ENCODE assay signal across 2 cellular contexts in genomic region chr6:11036977-11037430, GRCh38.
TF ChIP-seq lines count a peak whose summit lies in the region.

No MANE protein-coding gene starts in this region.

TF ChIP-seq in A549, 52 proteins besides CTCF, POLR2A, EP300 and RAD21:
- TF ChIP-seq ELK1 (IDR thresholded peaks at IDR 0.05; ENCODE audit: low read depth, low read length), result no peak
- TF ChIP-seq PBX3 (IDR thresholded peaks at IDR 0.05), result no peak

TF ChIP-seq in H1, 55 proteins besides CTCF, POLR2A, EP300 and RAD21:
- TF ChIP-seq E2F6 (IDR thresholded peaks at IDR 0.05) (no peak), CREB1 (IDR thresholded peaks at IDR 0.05) (no peak), HDAC6 (IDR thresholded peaks at IDR 0.05; ENCODE audit: low read depth, low read length) (no peak), NANOG (IDR thresholded peaks at IDR 0.05; ENCODE audit: insufficient read depth, low read depth, low read length, poor library complexity, severe bottlenecking) (no peak), MAX (IDR thresholded peaks at IDR 0.05) (no peak), SIN3A (conservative IDR thresholded peaks at IDR 0.05 in 1 of 2, IDR thresholded peaks at IDR 0.05 in 1 of 2; ENCODE audit: low read depth in 1 of 2, low read length in 2 of 2) (no peak), POLR2AphosphoS5 (IDR thresholded peaks at IDR 0.05; ENCODE audit: low read depth, low read length) (no peak), KDM1A (IDR thresholded peaks at IDR 0.05; ENCODE audit: borderline replicate concordance, low read length) (no peak), BACH1 (IDR thresholded peaks at IDR 0.05; ENCODE audit: low read length) (no peak), KDM5A (IDR thresholded peaks at IDR 0.05; ENCODE audit: low read length) (no peak), ATF2 (IDR thresholded peaks at IDR 0.05; ENCODE audit: low read length) (no peak), SIX5 (IDR thresholded peaks at IDR 0.05; ENCODE audit: low read depth, low read length) (no peak), EGR1 (IDR thresholded peaks at IDR 0.05; ENCODE audit: borderline replicate concordance, low read depth, low read length) (no peak), MAFK (IDR thresholded peaks at IDR 0.05; ENCODE audit: low read depth, low read length) (no peak), CTBP2 (IDR thresholded peaks at IDR 0.05; ENCODE audit: borderline replicate concordance, insufficient read depth, insufficient read length, low read length) (no peak), SP4 (IDR thresholded peaks at IDR 0.05; ENCODE audit: low read length) (no peak)
